ENCODE assay signal across 8 cellular contexts in genomic region chr11:8033312-8033715, GRCh38. TPM values are rescaled to one million over a fixed set of nuclear protein-coding genes. Genes with fewer than 3 reads are reported as not detected.
DNase-seq lines count a peak whose midpoint lies in the region; ATAC-seq and TF ChIP-seq lines count a peak whose summit lies in the region.

No MANE protein-coding gene starts in this region.

- BruUV-seq in Panc1 (replicated peaks; lab: Mats Ljungman, UMichigan) = no TSS peak

- peak overlapping the region; percentile 56 for H3K4me2 ChIP-seq in osteoblast (ENCODE audit: insufficient read depth, low read length)

- TF ChIP-seq CTCF in CD8-positive, alpha-beta T cell (IDR thresholded peaks at IDR 0.05) = peak; percentile 61
- TF ChIP-seq CTCF in Panc1 (IDR thresholded peaks at IDR 0.05) (peak; percentile 99), foreskin keratinocyte (conservative IDR thresholded peaks at IDR 0.05) (peak; percentile 88), osteoblast (IDR thresholded peaks at IDR 0.05; ENCODE audit: extremely low read depth, low read depth, low read length) (peak; percentile 94), upper lobe of right lung (IDR thresholded peaks at IDR 0.05) (peak; percentile 83)

- peak; percentile 85 for ATAC-seq in CD8-positive, alpha-beta T cell
- ATAC-seq in GM19467 (IDR thresholded peaks at IDR 0.05; ENCODE audit: unreplicated experiment) (peak; percentile 67), Panc1 (peak; percentile 90), foreskin keratinocyte (peak; percentile 78), upper lobe of right lung (peak; percentile 83)

- H3K27me3 ChIP-seq in CD8-positive, alpha-beta T cell (ENCODE audit: insufficient read depth, low read length) = peaks cover 1% of the 10 kb centered on the region
- H3K27me3 ChIP-seq in Panc1 (ENCODE audit: control insufficient read depth, insufficient read depth, low read length) (peaks cover 4% of the 10 kb centered on the region), foreskin keratinocyte (peaks cover 56% of the 10 kb centered on the region), osteoblast (ENCODE audit: insufficient read depth, low read length) (no peaks in the 10 kb centered on the region), upper lobe of right lung (no peaks in the 10 kb centered on the region)

- no peak overlapping the region for H3K4me3 ChIP-seq in CD8-positive, alpha-beta T cell (ENCODE audit: low read depth, low read length)
- no peak overlapping the region for H3K4me3 ChIP-seq in Panc1 (ENCODE audit: low read depth in 2 of 2, low read length in 2 of 2)
- H3K4me3 ChIP-seq in osteoblast (ENCODE audit: insufficient read depth, low read length) = no peak overlapping the region
- H3K4me3 ChIP-seq in upper lobe of right lung = no peak overlapping the region

- peak in 5 of 7 experiments; percentile 27 to 67 (median 48) for DNase-seq in CD8-positive, alpha-beta T cell
- peak; percentile 58 for DNase-seq in HuH-7.5 (ENCODE audit: low spot score)
- DNase-seq in Panc1 (ENCODE audit: low read depth, low spot score) = peak; percentile 45
- peak; percentile 27 for DNase-seq in activated T-helper 2 cell treated with anti-CD3 and anti-CD28 coated beads, Interferon-gamma antibody, Interleukin-2, Interleukin-4, amounts not matched to agents 10 μg/mL and 5 μg/mL and 100 μg/mL, durations not matched to agents 14 hours and 24 hours and 36 hours (ENCODE audit: low spot score)
- DNase-seq in foreskin keratinocyte = no peak
- peak; percentile 94 for DNase-seq in osteoblast (ENCODE audit: insufficient read length, low spot score, missing footprints)
- DNase-seq in upper lobe of right lung = peak; percentile 79

- H3K9me3 ChIP-seq in CD8-positive, alpha-beta T cell (ENCODE audit: low read length) = no peaks in the 10 kb centered on the region
- H3K9me3 ChIP-seq in Panc1 (ENCODE audit: control insufficient read depth, insufficient read depth, low read depth, low read length) (no peaks in the 10 kb centered on the region), osteoblast (ENCODE audit: low read depth, low read length) (no peaks in the 10 kb centered on the region), upper lobe of right lung (no peaks in the 10 kb centered on the region)

- no peak overlapping the region for H3K27ac ChIP-seq in CD8-positive, alpha-beta T cell (ENCODE audit: low read depth, low read length)
- no peak overlapping the region for H3K27ac ChIP-seq in Panc1 (ENCODE audit: low read length)
- no peak overlapping the region for H3K27ac ChIP-seq in foreskin keratinocyte
- H3K27ac ChIP-seq in osteoblast (ENCODE audit: low read depth, low read length) = no peak overlapping the region
- H3K27ac ChIP-seq in upper lobe of right lung = no peak overlapping the region

- no peaks in the 10 kb centered on the region for H3K36me3 Mint-ChIP-seq in CD8-positive, alpha-beta T cell
- no peaks in the 10 kb centered on the region for H3K36me3 Mint-ChIP-seq in activated T-helper 2 cell treated with anti-CD3 and anti-CD28 coated beads, Interferon-gamma antibody, Interleukin-2, Interleukin-4, amounts not matched to agents 10 μg/mL and 5 μg/mL and 100 μg/mL, durations not matched to agents 14 hours and 24 hours and 36 hours (ENCODE audit: low read depth)

- peak overlapping the region; percentile 84 for H2AFZ ChIP-seq in osteoblast (ENCODE audit: low read length)

- no peaks in the 10 kb centered on the region for H3K36me3 ChIP-seq in CD8-positive, alpha-beta T cell (ENCODE audit: insufficient read depth, low read length)
- no peaks in the 10 kb centered on the region for H3K36me3 ChIP-seq in Panc1 (ENCODE audit: control insufficient read depth, insufficient read depth, low read length)
- H3K36me3 ChIP-seq in osteoblast (ENCODE audit: insufficient read depth, low read length) = no peaks in the 10 kb centered on the region
- no peaks in the 10 kb centered on the region for H3K36me3 ChIP-seq in upper lobe of right lung

- intact Hi-C loops in CD8-positive, alpha-beta T cell (cut with DNase I, micrococcal nuclease) = loop anchor here in 1 of 2 experiments (1.0 to 2.0 kb wide), 2 partner anchors 66 to 535 kb away; no protein-coding TSS in a partner anchor
- intact Hi-C loops in Panc1 (cut with micrococcal nuclease; ENCODE audit: unreplicated experiment) = loop anchor here (1.0 kb wide), 2 partner anchors 37 to 66 kb away; no protein-coding TSS in a partner anchor
- intact Hi-C loops in activated T-helper 2 cell treated with anti-CD3 and anti-CD28 coated beads, Interferon-gamma antibody, Interleukin-2, Interleukin-4, amounts not matched to agents 10 μg/mL and 5 μg/mL and 100 μg/mL, durations not matched to agents 14 hours and 24 hours and 36 hours (cut with micrococcal nuclease) = loop anchor here (1.0 to 2.0 kb wide), 2 partner anchors 37 to 66 kb away; no protein-coding TSS in a partner anchor
- intact Hi-C loops in upper lobe of right lung (cut with DNase I) = loop anchor here (10.0 kb wide), 1 partner anchor 61 kb away; no protein-coding TSS in a partner anchor

- H3K4me3 Mint-ChIP-seq in CD8-positive, alpha-beta T cell = no peak overlapping the region
- no peak overlapping the region for H3K4me3 Mint-ChIP-seq in activated T-helper 2 cell treated with anti-CD3 and anti-CD28 coated beads, Interferon-gamma antibody, Interleukin-2, Interleukin-4, amounts not matched to agents 10 μg/mL and 5 μg/mL and 100 μg/mL, durations not matched to agents 14 hours and 24 hours and 36 hours (ENCODE audit: low read depth)

- H3K27me3 Mint-ChIP-seq in CD8-positive, alpha-beta T cell (ENCODE audit: low read depth) = peaks cover 30% of the 10 kb centered on the region
- H3K27me3 Mint-ChIP-seq in activated T-helper 2 cell treated with anti-CD3 and anti-CD28 coated beads, Interferon-gamma antibody, Interleukin-2, Interleukin-4, amounts not matched to agents 10 μg/mL and 5 μg/mL and 100 μg/mL, durations not matched to agents 14 hours and 24 hours and 36 hours (ENCODE audit: low read depth) = peaks cover 8% of the 10 kb centered on the region

- H3K4me1 ChIP-seq in CD8-positive, alpha-beta T cell (ENCODE audit: insufficient read depth, low read length) = peaks cover 8% of the 10 kb centered on the region
- H3K4me1 ChIP-seq in Panc1 (ENCODE audit: control insufficient read depth, insufficient read depth, low read length) = no peaks in the 10 kb centered on the region
- no peaks in the 10 kb centered on the region for H3K4me1 ChIP-seq in foreskin keratinocyte
- peaks cover 22% of the 10 kb centered on the region for H3K4me1 ChIP-seq in osteoblast (ENCODE audit: insufficient read depth, low read length)
- no peaks in the 10 kb centered on the region for H3K4me1 ChIP-seq in upper lobe of right lung

- no peaks in the 10 kb centered on the region for H3K9me3 Mint-ChIP-seq in CD8-positive, alpha-beta T cell
- no peaks in the 10 kb centered on the region for H3K9me3 Mint-ChIP-seq in activated T-helper 2 cell treated with anti-CD3 and anti-CD28 coated beads, Interferon-gamma antibody, Interleukin-2, Interleukin-4, amounts not matched to agents 10 μg/mL and 5 μg/mL and 100 μg/mL, durations not matched to agents 14 hours and 24 hours and 36 hours

- peaks cover 3% of the 10 kb centered on the region for H3K79me2 ChIP-seq in osteoblast (ENCODE audit: insufficient read depth, low read length)

- POLR2A ChIA-PET in CD8-positive, alpha-beta T cell (lab: Charles Lee) = interaction anchor here (0.7 to 1.0 kb wide), 2 partner anchors 18 to 66 kb away, joined by 3 read pairs; no protein-coding TSS in a partner anchor
- POLR2A ChIA-PET in Panc1 (lab: Charles Lee) = no interaction called here

- H3K27ac Mint-ChIP-seq in CD8-positive, alpha-beta T cell = no peak overlapping the region
- no peak overlapping the region for H3K27ac Mint-ChIP-seq in activated T-helper 2 cell treated with anti-CD3 and anti-CD28 coated beads, Interferon-gamma antibody, Interleukin-2, Interleukin-4, amounts not matched to agents 10 μg/mL and 5 μg/mL and 100 μg/mL, durations not matched to agents 14 hours and 24 hours and 36 hours

- in situ Hi-C loops in Panc1 (cut with HindIII; ENCODE audit: low pct_unique_long_range_greater_than_20kb, low sequenced_read_pairs) = no loop called here

- H3K4me1 Mint-ChIP-seq in CD8-positive, alpha-beta T cell (ENCODE audit: low read depth) = peaks cover 6% of the 10 kb centered on the region
- H3K4me1 Mint-ChIP-seq in activated T-helper 2 cell treated with anti-CD3 and anti-CD28 coated beads, Interferon-gamma antibody, Interleukin-2, Interleukin-4, amounts not matched to agents 10 μg/mL and 5 μg/mL and 100 μg/mL, durations not matched to agents 14 hours and 24 hours and 36 hours (ENCODE audit: low read depth) = peaks cover 5% of the 10 kb centered on the region

- peaks cover 21% of the 10 kb centered on the region for H4K20me1 ChIP-seq in osteoblast (ENCODE audit: insufficient read depth, low read length)

- CTCF ChIA-PET in CD8-positive, alpha-beta T cell (lab: Charles Lee) = interaction anchor here (0.8 to 8.3 kb wide), 27 partner anchors 8 to 937 kb away, joined by 3 to 109 read pairs (median 4); partner anchors contain the start of gene EIF3F
- CTCF ChIA-PET in Panc1 (lab: Charles Lee) = interaction anchor here (0.5 to 3.6 kb wide), 12 partner anchors 14 to 137 kb away, joined by 3 to 45 read pairs (median 4); partner anchors contain the start of gene EIF3F

RNA-seq across cellular contexts. Expression of gene EIF3F, which starts 46.2 kb away (rescaled TPM):
- 100 to 1,000 TPM; 359 to 366 TPM for total RNA-seq in CD8-positive, alpha-beta T cell
- total RNA-seq in Panc1 (2021; ENCODE audit: unreplicated experiment) (387 TPM), foreskin keratinocyte (274 and 284 TPM in 2 replicates), osteoblast (280 and 286 TPM in 2 replicates), upper lobe of right lung (200 TPM)
- 395 TPM for polyA plus RNA-seq in Panc1 (2012; ENCODE audit: insufficient read length)
- total RNA-seq in activated T-helper 2 cell treated with anti-CD3 and anti-CD28 coated beads, Interferon-gamma antibody, Interleukin-2, Interleukin-4, amounts not matched to agents 10 μg/mL and 5 μg/mL and 100 μg/mL, durations not matched to agents 14 hours and 24 hours and 36 hours = 237 and 239 TPM in 2 replicates
- 343 and 345 TPM in 2 replicates for polyA plus RNA-seq in foreskin keratinocyte

RNA-seq across cellular contexts. Expression of gene TUB, which starts 47.7 kb away (rescaled TPM):
- not detected for total RNA-seq in CD8-positive, alpha-beta T cell
- total RNA-seq in Panc1 (2021; ENCODE audit: unreplicated experiment) = 4.3 TPM
- polyA plus RNA-seq in Panc1 (2012; ENCODE audit: insufficient read length) = 2.3 TPM
- 0.50 and 0.55 TPM in 2 replicates for total RNA-seq in activated T-helper 2 cell treated with anti-CD3 and anti-CD28 coated beads, Interferon-gamma antibody, Interleukin-2, Interleukin-4, amounts not matched to agents 10 μg/mL and 5 μg/mL and 100 μg/mL, durations not matched to agents 14 hours and 24 hours and 36 hours
- total RNA-seq in foreskin keratinocyte = 2.4 and 2.5 TPM in 2 replicates
- polyA plus RNA-seq in foreskin keratinocyte = 0.48 and 0.70 TPM in 2 replicates
- 19.2 and 23.5 TPM in 2 replicates for total RNA-seq in osteoblast
- total RNA-seq in upper lobe of right lung = 3.6 TPM

Comparison
In these comparisons a context has a peak if more than half of its experiments do, and no peak if none do; other contexts are left out.
1. DNase-seq: peak in CD8-positive, alpha-beta T cell (5 of 7), HuH-7.5 (single experiment), Panc1 (single experiment), activated T-helper 2 cell treated with anti-CD3 and anti-CD28 coated beads, Interferon-gamma antibody, Interleukin-2, Interleukin-4, amounts not matched to agents 10 μg/mL and 5 μg/mL and 100 μg/mL, durations not matched to agents 14 hours and 24 hours and 36 hours (single experiment), osteoblast (single experiment) and upper lobe of right lung (single experiment); none in foreskin keratinocyte (0 of 2).
2. Peak in every context shown above with its lines, with median percentiles within 50 percentile points of each other: ATAC-seq and CTCF ChIP-seq.